ENCODE assay signal across 18 cellular contexts in genomic region chr22:43926349-43926710, GRCh38. TPM values are rescaled to one million over a fixed set of nuclear protein-coding genes. Genes with fewer than 3 reads are reported as not detected.
A peak's percentile ranks its signal among the peaks of the same experiment; 100 is the strongest.
DNase-seq lines count a peak whose midpoint lies in the region; ATAC-seq and TF ChIP-seq lines count a peak whose summit lies in the region.
"Had no signal": no experiment of that assay in that cellular context is flagged by ENCODE, and none has a peak within 500 bp of the region (broad histone marks: within the 10 kb centered on the region; RNA-seq: fewer than 3 reads in every experiment).

No MANE protein-coding gene starts in this region.

- H2BK120ac ChIP-seq in mesendoderm (ENCODE audit: low read depth, low read length) = no peak overlapping the region

- peaks cover 13% of the 10 kb centered on the region for H3K79me1 ChIP-seq in mesendoderm (ENCODE audit: low read length)

- WGBS in mesendoderm (ENCODE audit: extremely low coverage, insufficient coverage, low lambda C conversion rate) = no CpG with 5 or more reads among the region's 1 CpG

- no peak overlapping the region for H3K18ac ChIP-seq in mesendoderm (ENCODE audit: low read length)

- intact Hi-C loops in HCT116 (cut with micrococcal nuclease) = no loop called here

- no peak overlapping the region for H3K4me3 ChIP-seq in HCT116 (replicated peaks in 1 of 2; ENCODE audit: low read depth in 1 of 2, low read length in 2 of 2)
- no peak overlapping the region for H3K4me3 ChIP-seq in mesendoderm (ENCODE audit: low read length)
- H3K4me3 ChIP-seq: K562, Peyer's patch had no signal

- no peaks in the 10 kb centered on the region for H3K9me3 ChIP-seq in HCT116 (ENCODE audit: control insufficient read depth in 1 of 2, insufficient read depth in 1 of 2, low read depth in 1 of 2, low read length in 2 of 2)

- no peak overlapping the region for H3K27ac ChIP-seq in HCT116 (ENCODE audit: low read depth, low read length)
- no peak overlapping the region for H3K27ac ChIP-seq in mesendoderm (ENCODE audit: low read depth, low read length)
- H3K27ac ChIP-seq: Peyer's patch had no signal

- no peaks in the 10 kb centered on the region for H4K20me1 ChIP-seq in HCT116 (ENCODE audit: insufficient read depth)

- CTCF ChIA-PET in HCT116 (lab: Charles Lee) = interaction anchor here (0.8 to 2.0 kb wide), 2 partner anchors 15 to 20 kb away, joined by 3 to 7 read pairs; no protein-coding TSS in a partner anchor

- POLR2A ChIA-PET in HCT116 (lab: Charles Lee) = no interaction called here

- no TSS peak for BruUV-seq in HCT116 (replicated peaks; lab: Mats Ljungman, UMichigan)

- TF ChIP-seq CTCF in HCT116 (IDR thresholded peaks at IDR 0.05 in 2 of 3, conservative IDR thresholded peaks at IDR 0.05 in 1 of 3; ENCODE audit: borderline replicate concordance in 1 of 3, insufficient read depth in 1 of 3, low read depth in 2 of 3, low read length in 2 of 3) = no peak

- H3K23ac ChIP-seq in mesendoderm (ENCODE audit: low read length) = no peak overlapping the region

- no peak for TF ChIP-seq RAD21 in HCT116 (IDR thresholded peaks at IDR 0.05; ENCODE audit: low read depth)

- H3K79me2 ChIP-seq in HCT116 (ENCODE audit: insufficient read depth, low read length) (no peaks in the 10 kb centered on the region), mesendoderm (ENCODE audit: control insufficient read depth, insufficient read depth, low read length) (peaks cover 12% of the 10 kb centered on the region)

- DNase-seq in HCT116 (ENCODE audit: low read depth, low spot score) (no peak), astrocyte of the hippocampus (ENCODE audit: low read depth, low spot score) (peak; percentile 51), glomerular visceral epithelial cell (ENCODE audit: extremely low spot score) (peak; percentile 37), mesendoderm (no peak), NCI-H2171 (lab: John Stamatoyannopoulos, UW) (no peak), NCI-H1048 (lab: John Stamatoyannopoulos, UW) (no peak), activated T-cell treated with anti-CD3 and anti-CD28 coated beads for 4 hours (no peak)
- DNase-seq: C1 segment of cervical spinal cord, DMS 273 treated with DMSO at 0.1 percent for 48 hours, NCI-H1105, NCI-H187 treated with DMSO at 0.1 percent for 48 hours, NCI-H510A treated with DMSO at 0.1 percent for 48 hours, Peyer's patch, SHP77 treated with DMSO at 0.1 percent for 48 hours had no signal

- TF ChIP-seq POLR2A in HCT116 (IDR thresholded peaks at IDR 0.05; ENCODE audit: borderline replicate concordance, extremely low read depth, insufficient read depth, insufficient read length) = no peak

- H2AFZ ChIP-seq in HCT116 (ENCODE audit: low read depth, low read length, poor library complexity, severe bottlenecking) = no peak overlapping the region

- H4K8ac ChIP-seq in mesendoderm (ENCODE audit: low read depth, low read length) = no peak overlapping the region

- H3K36me3 ChIP-seq in HCT116 (ENCODE audit: control insufficient read depth in 1 of 2, insufficient read depth in 2 of 2, low read length in 2 of 2) = peaks cover 0 to 3% of the 10 kb centered on the region in 2 experiments; a peak in 2 of 4 replicates
- H3K36me3 ChIP-seq in mesendoderm (ENCODE audit: control insufficient read depth, insufficient read depth, low read length) = peaks cover 10% of the 10 kb centered on the region
- H3K36me3 ChIP-seq: Peyer's patch had no signal

- no peak overlapping the region for H4K5ac ChIP-seq in mesendoderm (ENCODE audit: low read length)

- ATAC-seq in HCT116 (no peak), HG03097 (IDR thresholded peaks at IDR 0.05; ENCODE audit: low FRiP score, unreplicated experiment) (no peak)
- ATAC-seq: K562 had no signal

- H3K4me2 ChIP-seq in HCT116 (ENCODE audit: low read length) (peak overlapping the region; percentile 98; the same call in 1 of the 2 replicates), mesendoderm (ENCODE audit: low read length) (no peak overlapping the region)

- H3K9me2 ChIP-seq in HCT116 (ENCODE audit: insufficient read depth) = no peaks in the 10 kb centered on the region

- H2BK5ac ChIP-seq in mesendoderm (ENCODE audit: low read length) = no peak overlapping the region

- RAD21 ChIA-PET in HCT116 (lab: Charles Lee; ENCODE audit: low non-redundant PET in 1 of 2, low total read pairs in 2 of 2, uncharacterized antibody in 2 of 2, unreplicated experiment in 2 of 2) = no interaction called here

- H3K9ac ChIP-seq in HCT116 (ENCODE audit: low read length) (no peak overlapping the region), mesendoderm (ENCODE audit: low read length) (peak overlapping the region; percentile 36)

- H3K4ac ChIP-seq in mesendoderm (ENCODE audit: low read depth, low read length) = no peak overlapping the region

- H2AK5ac ChIP-seq in mesendoderm (ENCODE audit: low read length) = no peak overlapping the region

- peaks cover 33 to 38% of the 10 kb centered on the region in 2 experiments for H3K4me1 ChIP-seq in HCT116 (ENCODE audit: control insufficient read depth in 1 of 2, insufficient read depth in 2 of 2, low read length in 2 of 2)
- H3K4me1 ChIP-seq in mesendoderm (ENCODE audit: control insufficient read depth, low read depth, low read length) = peaks cover 5% of the 10 kb centered on the region

- no peak overlapping the region for H2BK15ac ChIP-seq in mesendoderm (replicated peaks; ENCODE audit: low read depth)

- no peaks in the 10 kb centered on the region for H3K27me3 ChIP-seq in HCT116 (ENCODE audit: insufficient read depth, low read length)
- no peaks in the 10 kb centered on the region for H3K27me3 ChIP-seq in mesendoderm (ENCODE audit: insufficient read depth, low read length, poor library complexity)
- H3K27me3 ChIP-seq: Peyer's patch had no signal

- peak overlapping the region; percentile 70 for H3K56ac ChIP-seq in mesendoderm (ENCODE audit: low read length)

TF ChIP-seq in HCT116, 20 proteins besides CTCF, POLR2A, EP300 and RAD21:
- TF ChIP-seq SIN3A (IDR thresholded peaks at IDR 0.05; ENCODE audit: low read depth) = no peak

RNA-seq across cellular contexts. Expression of gene PNPLA3, which starts 2.7 kb away (rescaled TPM):
- total RNA-seq in HCT116 (2021; ENCODE audit: unreplicated experiment) = 7.3 TPM
- polyA plus RNA-seq in HCT116 (2012) = 3.9 and 4.9 TPM in 2 replicates
- polyA plus RNA-seq in mesendoderm (2013, experiment 1 of 2) = 19.5 TPM
- polyA plus RNA-seq in mesendoderm (2013, experiment 2 of 2) = 17.6 TPM

RNA-seq across cellular contexts. Expression of gene SAMM50, which starts 28.9 kb away (rescaled TPM):
- 40.8 TPM for total RNA-seq in HCT116 (2021; ENCODE audit: unreplicated experiment)
- polyA plus RNA-seq in HCT116 (2012) = 30.0 and 37.1 TPM in 2 replicates
- 48.2 TPM for polyA plus RNA-seq in mesendoderm (2013, experiment 1 of 2)
- polyA plus RNA-seq in mesendoderm (2013, experiment 2 of 2) = 49.2 TPM

RNA-seq across cellular contexts. Expression of gene PNPLA5, which starts 34.5 kb away (rescaled TPM):
- total RNA-seq in HCT116 (2021; ENCODE audit: unreplicated experiment) = 2.9 TPM
- polyA plus RNA-seq in HCT116 (2012) = 0.81 and 0.92 TPM in 2 replicates
- 2.0 TPM for polyA plus RNA-seq in mesendoderm (2013, experiment 1 of 2)
- 2.3 TPM for polyA plus RNA-seq in mesendoderm (2013, experiment 2 of 2)
- total RNA-seq: A172, Daoy, K562, Peyer's patch had no signal
- polyA plus RNA-seq: K562 had no signal

Comparison
In these comparisons a context has a peak if more than half of its experiments do, and no peak if none do; other contexts are left out.
1. DNase-seq: peak in astrocyte of the hippocampus (single experiment) and glomerular visceral epithelial cell (single experiment); none in HCT116 (single experiment), mesendoderm (single experiment), NCI-H2171 (single experiment), NCI-H1048 (single experiment) and activated T-cell treated with anti-CD3 and anti-CD28 coated beads for 4 hours (single experiment).